23 cellular contexts compared by ENCODE assay signal in the genomic region with DNA sequence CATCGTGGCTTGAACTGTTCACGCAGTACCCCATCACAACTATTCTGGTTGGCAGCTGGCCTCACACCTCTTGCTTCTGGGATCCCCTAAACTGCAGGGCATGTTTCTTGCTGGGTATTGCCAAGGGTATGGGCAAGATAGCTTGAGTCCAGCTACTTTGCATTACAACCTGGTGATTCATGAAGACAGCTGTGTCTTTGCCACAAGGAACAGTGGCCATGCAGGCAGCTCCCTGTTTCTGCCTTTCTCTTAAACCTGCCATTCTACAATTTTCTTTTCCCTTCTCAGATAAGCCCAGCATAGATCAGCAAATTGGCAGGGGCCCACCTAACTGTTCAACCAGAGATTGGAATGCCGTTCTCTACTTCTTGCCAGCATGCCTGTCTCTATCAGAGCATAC. TPM values are rescaled to one million over a fixed set of nuclear protein-coding genes. Genes with fewer than 3 reads are reported as not detected.
A peak's percentile ranks its signal among the peaks of the same experiment; 100 is the strongest.
DNase-seq lines count a peak whose midpoint lies in the region; ATAC-seq and TF ChIP-seq lines count a peak whose summit lies in the region.
"Had no signal": no experiment of that assay in that cellular context is flagged by ENCODE, and none has a peak within 500 bp of the region (broad histone marks: within the 10 kb centered on the region; RNA-seq: fewer than 3 reads in every experiment).

No MANE protein-coding gene starts in this region.

- no peak overlapping the region for H3K4ac ChIP-seq in IMR-90 (ENCODE audit: low read depth, low read length)

- intact Hi-C loops in IMR-90 (cut with micrococcal nuclease) (no loop called here), natural killer cell (cut with micrococcal nuclease) (no loop called here)

- H4K5ac ChIP-seq in IMR-90 (ENCODE audit: low read depth, low read length) = no peak overlapping the region

- no peak overlapping the region for H2BK5ac ChIP-seq in IMR-90 (ENCODE audit: low read depth, low read length, poor library complexity, severe bottlenecking)

- H3K36me3 ChIP-seq in IMR-90 (ENCODE audit: control insufficient read depth, insufficient read depth, low read length) = no peaks in the 10 kb centered on the region
- H3K36me3 ChIP-seq: heart left ventricle had no signal

- CTCF ChIA-PET in IMR-90 (lab: Yijun Ruan, JAX) = interaction anchor here (1.2 kb wide), 1 partner anchor 22 kb away, joined by 3 read pairs; no protein-coding TSS in a partner anchor

- no peak overlapping the region for H2BK20ac ChIP-seq in IMR-90 (ENCODE audit: low read depth, low read length)

- WGBS in IMR-90 (ENCODE audit: extremely low coverage in 2 of 2, insufficient read length in 1 of 2), 2 experiments = no CpG with 5 or more reads among the region's 3 CpGs

- no peaks in the 10 kb centered on the region for H3K36me3 Mint-ChIP-seq in natural killer cell

- H3K27ac ChIP-seq in IMR-90 (ENCODE audit: insufficient read depth, low read length) = no peak overlapping the region
- H3K27ac ChIP-seq: A549, C4-2B, heart left ventricle had no signal

- H3K9me3 ChIP-seq in IMR-90 (ENCODE audit: control insufficient read depth, insufficient read depth, low read length) = no peaks in the 10 kb centered on the region
- H3K9me3 ChIP-seq: A549, heart left ventricle, mucosa of descending colon had no signal

- no peak overlapping the region for H2BK120ac ChIP-seq in IMR-90 (ENCODE audit: low read depth, low read length)

- dilution Hi-C loops in IMR-90 (cut with HindIII; ENCODE audit: low sequenced_read_pairs, unreplicated experiment) = no loop called here

- H3K9me3 Mint-ChIP-seq in natural killer cell = peaks cover 0 to 4% of the 10 kb centered on the region in 2 donors
- H3K9me3 Mint-ChIP-seq: endodermal cell had no signal

- no peak overlapping the region for H3K9ac ChIP-seq in IMR-90 (ENCODE audit: low read depth, low read length)

- H4K20me1 ChIP-seq in IMR-90 (ENCODE audit: insufficient read depth, low read length) = no peaks in the 10 kb centered on the region

- POLR2A ChIA-PET in IMR-90 (lab: Charles Lee; ENCODE audit: unreplicated experiment) = no interaction called here

- no peaks in the 10 kb centered on the region for H3K27me3 ChIP-seq in IMR-90 (ENCODE audit: control insufficient read depth, insufficient read depth, low read length)

- peak; percentile 61 for DNase-seq in AG10803 (ENCODE audit: low read depth)
- DNase-seq in IMR-90 = peak; percentile 54
- DNase-seq in astrocyte of the spinal cord (ENCODE audit: low read depth, low spot score) = peak; percentile 25
- DNase-seq in myocyte (ENCODE audit: low read depth) = peak; percentile 89
- no peak for DNase-seq in G401 (ENCODE audit: low spot score)
- no peak for DNase-seq in natural killer cell
- no peak for DNase-seq in effector CD4-positive, alpha-beta T cell
- no peak for DNase-seq in stimulated activated CD8-positive, alpha-beta memory T cell treated with anti-CD3 and anti-CD28 coated beads, Interleukin-4, amount 100 ng/mL, for 48 hours
- DNase-seq: activated CD4-positive, CD25-positive, alpha-beta regulatory T cell treated with anti-CD3 and anti-CD28 coated beads, Interleukin-2, amount 50 U/mL, for 72 hours; activated naive CD4-positive, alpha-beta T cell treated with anti-CD3 and anti-CD28 coated beads for 36 hours; activated T-cell treated with anti-CD3 and anti-CD28 coated beads, Interleukin-2, amount 50 U/mL, for 48 hours; anterior cingulate cortex; endodermal cell; heart left ventricle; KBM-7; mucosa of descending colon; NCI-H1048; NCI-H2029; NCI-H510A; retina had no signal

- no TSS peak for BruUV-seq in IMR-90 (replicated peaks; lab: Mats Ljungman, UMichigan)

- H3K79me1 ChIP-seq in IMR-90 (ENCODE audit: low read depth in 1 of 2, low read length in 2 of 2) = no peaks in the 10 kb centered on the region

- H3K27me3 Mint-ChIP-seq in natural killer cell (ENCODE audit: low read depth in 2 of 2) = no peaks in the 10 kb centered on the region

- no peak overlapping the region for H2BK15ac ChIP-seq in IMR-90 (ENCODE audit: low read depth, low read length)

- no peak overlapping the region for H4K8ac ChIP-seq in IMR-90 (ENCODE audit: low read depth in 2 of 2, low read length in 2 of 2)

- in situ Hi-C loops in IMR-90 (cut with MboI; ENCODE audit: low sequenced_read_pairs) (no loop called here), astrocyte of the spinal cord (cut with HindIII; ENCODE audit: low sequenced_read_pairs) (no loop called here), G401 (cut with HindIII; ENCODE audit: low sequenced_read_pairs) (no loop called here)

- no peak overlapping the region for H4K91ac ChIP-seq in IMR-90 (ENCODE audit: insufficient read depth, low read depth, low read length)

- H3K4me3 ChIP-seq in AG10803 (ENCODE audit: low read length) (no peak overlapping the region), IMR-90 (ENCODE audit: insufficient read depth, low read depth, low read length) (no peak overlapping the region), astrocyte of the spinal cord (ENCODE audit: low read depth, low read length) (no peak overlapping the region)
- H3K4me3 ChIP-seq: A549, heart left ventricle, mucosa of descending colon had no signal

- H2AFZ ChIP-seq in IMR-90 (replicated peaks; ENCODE audit: low read length, poor library complexity) = peak overlapping the region; percentile 76

- H3K9me1 ChIP-seq in IMR-90 (ENCODE audit: insufficient read depth, low read length) = no peaks in the 10 kb centered on the region

- no peak overlapping the region for H3K18ac ChIP-seq in IMR-90 (ENCODE audit: low read depth, low read length)

- TF ChIP-seq CTCF in AG10803 (conservative IDR thresholded peaks at IDR 0.05; ENCODE audit: low read length) (no peak), IMR-90 (conservative IDR thresholded peaks at IDR 0.05; ENCODE audit: low read depth, low read length) (no peak), astrocyte of the spinal cord (IDR thresholded peaks at IDR 0.05; ENCODE audit: low read depth, low read length) (no peak), natural killer cell (IDR thresholded peaks at IDR 0.05) (no peak)

- TF ChIP-seq POLR2A in IMR-90 (IDR thresholded peaks at IDR 0.05; ENCODE audit: low read depth, low read length) = no peak

- H3K23ac ChIP-seq in IMR-90 (ENCODE audit: low read depth, low read length) = no peak overlapping the region

- H3K4me3 Mint-ChIP-seq in natural killer cell = no peak overlapping the region
- H3K4me3 Mint-ChIP-seq: activated naive CD4-positive, alpha-beta T cell treated with anti-CD3 and anti-CD28 coated beads for 36 hours; endodermal cell had no signal

- H2AK9ac ChIP-seq in IMR-90 (replicated peaks; ENCODE audit: low read depth, low read length, poor library complexity) = no peak overlapping the region

- no peak overlapping the region for H3K27ac Mint-ChIP-seq in natural killer cell
- H3K27ac Mint-ChIP-seq: activated naive CD4-positive, alpha-beta T cell treated with anti-CD3 and anti-CD28 coated beads for 36 hours; endodermal cell had no signal

- ATAC-seq in IMR-90 (ENCODE audit: low read depth) (peak; percentile 60), natural killer cell (no peak)
- ATAC-seq: A549, heart left ventricle, mucosa of descending colon had no signal

- TF ChIP-seq RAD21 in IMR-90 (IDR thresholded peaks at IDR 0.05; ENCODE audit: low read length) = no peak

- no peak overlapping the region for H3K56ac ChIP-seq in IMR-90 (ENCODE audit: extremely low read depth, insufficient read depth, low read length)

- H3K4me1 ChIP-seq in IMR-90 (ENCODE audit: control insufficient read depth, insufficient read depth, low read length) = no peaks in the 10 kb centered on the region
- H3K4me1 ChIP-seq: A549, heart left ventricle had no signal

- H3K14ac ChIP-seq in IMR-90 (replicated peaks; ENCODE audit: low read depth, low read length) = no peak overlapping the region

- H2AK5ac ChIP-seq in IMR-90 (ENCODE audit: low read depth, low read length) = peak overlapping the region; percentile 60; the same call in 1 of the 2 replicates

- H3K4me2 ChIP-seq in IMR-90 (ENCODE audit: low read depth, low read length) = no peak overlapping the region
- H3K4me2 ChIP-seq: A549 had no signal

- no peaks in the 10 kb centered on the region for H3K4me1 Mint-ChIP-seq in natural killer cell
- H3K4me1 Mint-ChIP-seq: endodermal cell had no signal

TF ChIP-seq in IMR-90, 13 proteins besides CTCF, POLR2A, EP300 and RAD21 (continues in another document):
- TF ChIP-seq ELK1 (IDR thresholded peaks at IDR 0.05; ENCODE audit: borderline replicate concordance, low read depth, low read length) (no peak), BHLHE40 (IDR thresholded peaks at IDR 0.05; ENCODE audit: low read depth, low read length) (no peak), MAFK (IDR thresholded peaks at IDR 0.05; ENCODE audit: low read depth, low read length) (no peak), CHD1 (IDR thresholded peaks at IDR 0.05; ENCODE audit: low read depth, low read length) (no peak), RFX5 (IDR thresholded peaks at IDR 0.05; ENCODE audit: low read depth, low read length) (no peak), MXI1 (IDR thresholded peaks at IDR 0.05; ENCODE audit: borderline replicate concordance, low read depth, low read length) (no peak), MAZ (IDR thresholded peaks at IDR 0.05; ENCODE audit: borderline replicate concordance, low read depth, low read length) (no peak), NFE2L2 (IDR thresholded peaks at IDR 0.05; ENCODE audit: low read depth, low read length) (no peak)
- TF ChIP-seq, protein P1, sequence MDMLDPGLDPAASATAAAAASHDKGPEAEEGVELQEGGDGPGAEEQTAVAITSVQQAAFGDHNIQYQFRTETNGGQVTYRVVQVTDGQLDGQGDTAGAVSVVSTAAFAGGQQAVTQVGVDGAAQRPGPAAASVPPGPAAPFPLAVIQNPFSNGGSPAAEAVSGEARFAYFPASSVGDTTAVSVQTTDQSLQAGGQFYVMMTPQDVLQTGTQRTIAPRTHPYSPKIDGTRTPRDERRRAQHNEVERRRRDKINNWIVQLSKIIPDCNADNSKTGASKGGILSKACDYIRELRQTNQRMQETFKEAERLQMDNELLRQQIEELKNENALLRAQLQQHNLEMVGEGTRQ (IDR thresholded peaks at IDR 0.05; ENCODE audit: low read depth, low read length) = no peak

RNA-seq across cellular contexts. Expression of gene TENM3, which starts 42.8 kb away (rescaled TPM):
- total RNA-seq in IMR-90 (2012; rRNA removed) = 127 and 173 TPM in 2 replicates
- 29.9 and 31.3 TPM in 2 replicates for polyA plus RNA-seq in IMR-90 (2012; rRNA removed)
- 17.3 and 27.4 TPM in 2 replicates for polyA plus RNA-seq in IMR-90 (2012; cell fraction: cytosol; rRNA removed)
- polyA plus RNA-seq in IMR-90 (2012; cell fraction: nucleus; rRNA removed; ENCODE audit: low replicate concordance) = 22.0 and 26.1 TPM in 2 replicates
- 75.7 and 91.0 TPM in 2 replicates for total RNA-seq in myocyte
- polyA plus RNA-seq in myocyte (2012) = 44.9 TPM
- total RNA-seq in G401 (2014; rRNA removed; shearing (Covaris generic)) = 0.03 TPM in 1 of 2 replicates, not detected in the other
- total RNA-seq in natural killer cell = not detected
- total RNA-seq: activated CD8-positive, alpha-beta memory T cell treated with anti-CD3 and anti-CD28 coated beads for 36 hours; activated naive CD4-positive, alpha-beta T cell treated with anti-CD3 and anti-CD28 coated beads for 36 hours had no signal

Comparison
In these comparisons a context has a peak if more than half of its experiments do, and no peak if none do; other contexts are left out.
1. DNase-seq: peak in AG10803 (single experiment), IMR-90 (single experiment), astrocyte of the spinal cord (single experiment) and myocyte (single experiment); none in G401 (single experiment), natural killer cell (single experiment), effector CD4-positive, alpha-beta T cell (single experiment) and stimulated activated CD8-positive, alpha-beta memory T cell treated with anti-CD3 and anti-CD28 coated beads, Interleukin-4, amount 100 ng/mL, for 48 hours (single experiment).
2. RNA of gene TENM3, which starts 42.8 kb away (total RNA-seq): 127 to 173 TPM in IMR-90 and 75.7 to 91.0 TPM in myocyte; 0.03 TPM in G401 and not detected in natural killer cell; every median in the first group is over 10 times any median in the second.